ENCODE assay signal across 17 cellular contexts in genomic region chr1:4529579-4530445, GRCh38.
A peak's percentile ranks its signal among the peaks of the same experiment; 100 is the strongest.
DNase-seq lines count a peak whose midpoint lies in the region; ATAC-seq and TF ChIP-seq lines count a peak whose summit lies in the region.
"Had no signal": no experiment of that assay in that cellular context is flagged by ENCODE, and none has a peak within 500 bp of the region (broad histone marks: within the 10 kb centered on the region; RNA-seq: fewer than 3 reads in every experiment).

No MANE protein-coding gene starts in this region.

- intact Hi-C loops in heart left ventricle (cut with DNase I): no loop called here

- no peaks in the 10 kb centered on the region for H3K9me3 ChIP-seq in heart left ventricle
- H3K9me3 ChIP-seq in right atrium auricular region: no peaks in the 10 kb centered on the region
- H3K9me3 ChIP-seq: HAP-1 had no signal

- no peaks in the 10 kb centered on the region for H3K79me1 ChIP-seq in mesendoderm (ENCODE audit: low read length)

- no peak for TF ChIP-seq POLR2A in heart left ventricle (IDR thresholded peaks at IDR 0.05)

- no peak overlapping the region for H2BK15ac ChIP-seq in mesendoderm (replicated peaks; ENCODE audit: low read depth)

- H4K5ac ChIP-seq in mesendoderm (ENCODE audit: low read length): no peak overlapping the region

- H3K4ac ChIP-seq in mesendoderm (ENCODE audit: low read depth, low read length): no peak overlapping the region

- H2AK5ac ChIP-seq in mesendoderm (ENCODE audit: low read length): no peak overlapping the region

- no peak overlapping the region for H4K8ac ChIP-seq in mesendoderm (ENCODE audit: low read depth, low read length)

- no peak overlapping the region for H3K23ac ChIP-seq in mesendoderm (ENCODE audit: low read length)

- H3K4me2 ChIP-seq in mesendoderm (ENCODE audit: low read length): no peak overlapping the region

- no peaks in the 10 kb centered on the region for H3K36me3 ChIP-seq in heart left ventricle
- H3K36me3 ChIP-seq in right atrium auricular region: no peaks in the 10 kb centered on the region
- H3K36me3 ChIP-seq in mesendoderm (ENCODE audit: control insufficient read depth, insufficient read depth, low read length): no peaks in the 10 kb centered on the region
- H3K36me3 ChIP-seq: HAP-1 had no signal

- DNase-seq in heart left ventricle (no peak), right atrium auricular region (ENCODE audit: low spot score) (no peak), NCI-H510A (lab: John Stamatoyannopoulos, UW) (peak; percentile 34), left lobe of liver (ENCODE audit: low spot score) (no peak), mesendoderm (no peak), SK-N-DZ (ENCODE audit: low spot score) (no peak)
- DNase-seq: ACHN; CD4-positive, CD25-positive, alpha-beta regulatory T cell; DMS79 treated with DMSO at 0.1 percent for 48 hours; NCI-H1694; NCI-H226; NCI-H82; SHP77 had no signal

- H3K4me1 ChIP-seq in heart left ventricle (peaks cover 0 to 10% (median 0%) of the 10 kb centered on the region in 12 donors), right atrium auricular region (no peaks in the 10 kb centered on the region), mesendoderm (ENCODE audit: control insufficient read depth, low read depth, low read length) (no peaks in the 10 kb centered on the region)
- H3K4me1 ChIP-seq: HAP-1 had no signal

- H3K79me2 ChIP-seq in mesendoderm (ENCODE audit: control insufficient read depth, insufficient read depth, low read length): no peaks in the 10 kb centered on the region

- no peak overlapping the region for H3K9ac ChIP-seq in mesendoderm (ENCODE audit: low read length)

- ATAC-seq in heart left ventricle (peak in 3 of 4 donors; percentile 69 to 84 (median 81)), left lobe of liver (peak; percentile 89), GM18907 (IDR thresholded peaks at IDR 0.05; ENCODE audit: unreplicated experiment) (no peak)
- ATAC-seq: K562 had no signal

- H3K18ac ChIP-seq in mesendoderm (ENCODE audit: low read length): no peak overlapping the region

- TF ChIP-seq CTCF in heart left ventricle (IDR thresholded peaks at IDR 0.05): no peak
- TF ChIP-seq CTCF in right atrium auricular region (IDR thresholded peaks at IDR 0.05): no peak

- H3K27ac ChIP-seq in heart left ventricle: peak overlapping the region in 7 of 12 donors; percentile 16 to 81 (median 48)
- H3K27ac ChIP-seq in right atrium auricular region: peak overlapping the region in 1 of 2 donors; percentile 9
- H3K27ac ChIP-seq in mesendoderm (ENCODE audit: low read depth, low read length): no peak overlapping the region
- H3K27ac ChIP-seq: HL-60 had no signal

- H2BK120ac ChIP-seq in mesendoderm (ENCODE audit: low read depth, low read length): no peak overlapping the region

- H3K4me3 ChIP-seq in heart left ventricle (peak overlapping the region in 1 of 12 donors; percentile 4), right atrium auricular region (no peak overlapping the region), mesendoderm (ENCODE audit: low read length) (no peak overlapping the region)
- H3K4me3 ChIP-seq: HAP-1, K562 had no signal

- no peak overlapping the region for H3K56ac ChIP-seq in mesendoderm (ENCODE audit: low read length)

- WGBS in heart left ventricle, 4 donors: 65 to 70% (median 66%) methylated on average over 16 of the region's 16 CpGs
- no CpG with 5 or more reads among the region's 16 CpGs for WGBS in mesendoderm (ENCODE audit: extremely low coverage, insufficient coverage, low lambda C conversion rate)

- no peak overlapping the region for H2BK5ac ChIP-seq in mesendoderm (ENCODE audit: low read length)

- peaks cover 0 to 3% (median 0%) of the 10 kb centered on the region in 9 donors for H3K27me3 ChIP-seq in heart left ventricle
- no peaks in the 10 kb centered on the region for H3K27me3 ChIP-seq in right atrium auricular region
- no peaks in the 10 kb centered on the region for H3K27me3 ChIP-seq in mesendoderm (ENCODE audit: insufficient read depth, low read length, poor library complexity)
